28 cellular contexts compared by ENCODE assay signal in genomic region chr21:19181604-19182140, GRCh38.
"Had no signal": no experiment of that assay in that cellular context is flagged by ENCODE, and none has a peak within 500 bp of the region (broad histone marks: within the 10 kb centered on the region; RNA-seq: fewer than 3 reads in every experiment).

No MANE protein-coding gene starts in this region.

- DNase-seq: activated B cell treated with CpG ODN at 0.5 μM for 24 hours; activated CD4-positive, alpha-beta T cell treated with anti-CD3 and anti-CD28 coated beads for 48 hours; activated CD4-positive, alpha-beta T cell treated with anti-CD3 and anti-CD28 coated beads, Interleukin-2, amount 50 U/mL, for 1 hour; activated CD4-positive, alpha-beta T cell treated with anti-CD3 and anti-CD28 coated beads, Interleukin-2, amount 50 U/mL, for 48 hours; activated CD8-positive, alpha-beta memory T cell treated with anti-CD3 and anti-CD28 coated beads for 24 hours; activated CD8-positive, alpha-beta T cell treated with anti-CD3 and anti-CD28 coated beads for 36 hours; activated effector memory CD4-positive, alpha-beta T cell treated with anti-CD3 and anti-CD28 coated beads, Interleukin-2, amount 50 U/mL, for 16 hours; activated naive CD4-positive, alpha-beta T cell treated with anti-CD3 and anti-CD28 coated beads for 36 hours; activated naive CD8-positive, alpha-beta T cell treated with anti-CD3 and anti-CD28 coated beads for 36 hours; activated naive CD8-positive, alpha-beta T cell treated with anti-CD3 and anti-CD28 coated beads, Interleukin-2, amount 50 U/mL, for 24 hours; activated T-cell treated with anti-CD3 and anti-CD28 coated beads, Interleukin-2, amount 50 U/mL, for 1 hour; activated T-cell treated with anti-CD3 and anti-CD28 coated beads, Interleukin-2, amount 50 U/mL, for 48 hours; adrenal gland; brain microvascular endothelial cell; dorsolateral prefrontal cortex; effector memory CD4-positive, alpha-beta T cell; endodermal cell; foreskin fibroblast; head of caudate nucleus; T-helper 17 cell; T1000 had no signal

- H3K36me3 ChIP-seq: adrenal gland, ascending aorta, brain microvascular endothelial cell, WERI-Rb-1 had no signal

- H3K4me1 ChIP-seq: adrenal gland, ascending aorta had no signal

- H3K27ac ChIP-seq: adrenal gland, ascending aorta, brain microvascular endothelial cell, coronary artery, dorsolateral prefrontal cortex, WERI-Rb-1 had no signal

- H3K9me3 ChIP-seq: adrenal gland, ascending aorta had no signal

- ATAC-seq: activated CD4-positive, CD25-positive, alpha-beta regulatory T cell treated with anti-CD3 and anti-CD28 coated beads, Interleukin-2, amount 50 U/mL, for 24 hours; activated CD8-positive, alpha-beta T cell treated with anti-CD3 and anti-CD28 coated beads for 36 hours; activated naive CD8-positive, alpha-beta T cell treated with anti-CD3 and anti-CD28 coated beads, Interleukin-2, amount 50 U/mL, for 24 hours; esophagus mucosa; T-helper 17 cell had no signal

- H3K4me3 ChIP-seq: adrenal gland, ascending aorta, coronary artery, dorsolateral prefrontal cortex had no signal

- H3K27me3 ChIP-seq: adrenal gland, ascending aorta, brain microvascular endothelial cell, dorsolateral prefrontal cortex had no signal

- FAIRE-seq: bronchial epithelial cell, frontal cortex had no signal
